15 cellular contexts compared by ENCODE assay signal in the genomic region with DNA sequence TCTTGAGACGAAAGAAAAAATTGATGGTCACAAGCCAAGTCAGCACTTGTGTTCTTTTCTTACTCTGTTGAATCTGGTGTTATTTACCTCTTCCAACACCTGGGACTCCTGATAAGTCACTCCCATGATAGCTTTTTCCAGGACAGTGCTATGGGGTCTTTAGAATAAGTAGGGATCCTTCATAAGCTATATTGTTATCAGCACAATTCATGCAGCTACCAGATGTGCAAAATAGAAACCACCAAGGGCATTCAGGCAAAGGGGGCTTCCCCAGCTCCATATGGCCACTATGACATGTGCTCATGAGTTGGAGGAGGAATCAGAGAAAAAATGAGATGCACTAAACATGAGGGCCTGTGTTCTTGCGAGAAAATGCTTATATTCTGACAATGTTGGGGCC. TPM values are rescaled to one million over a fixed set of nuclear protein-coding genes. Genes with fewer than 3 reads are reported as not detected.
DNase-seq lines count a peak whose midpoint lies in the region; ATAC-seq, FAIRE-seq and TF ChIP-seq lines count a peak whose summit lies in the region.
"Had no signal": no experiment of that assay in that cellular context is flagged by ENCODE, and none has a peak within 500 bp of the region (broad histone marks: within the 10 kb centered on the region; RNA-seq: fewer than 3 reads in every experiment).

No MANE protein-coding gene starts in this region.

- H3K4me3 Mint-ChIP-seq in central memory CD8-positive, alpha-beta T cell, result peak overlapping the region; percentile 55

- H3K4me3 ChIP-seq in BLaER1 (no peak overlapping the region), Peyer's patch (no peak overlapping the region)
- H3K4me3 ChIP-seq: GM23248, left lung had no signal

- no peaks in the 10 kb centered on the region for H3K27me3 Mint-ChIP-seq in central memory CD8-positive, alpha-beta T cell

- ATAC-seq in central memory CD8-positive, alpha-beta T cell (replicated peaks; ENCODE audit: extremely low read depth, poor library complexity, severe bottlenecking), result no peak
- ATAC-seq: left lung had no signal

- peaks cover 81% of the 10 kb centered on the region for H3K4me1 Mint-ChIP-seq in central memory CD8-positive, alpha-beta T cell

- H3K36me3 Mint-ChIP-seq in central memory CD8-positive, alpha-beta T cell (ENCODE audit: insufficient read depth), result peaks cover 17% of the 10 kb centered on the region

- H3K36me3 ChIP-seq in BLaER1 (no peaks in the 10 kb centered on the region), Peyer's patch (no peaks in the 10 kb centered on the region)
- H3K36me3 ChIP-seq: brain microvascular endothelial cell, left lung had no signal

- H3K9me3 ChIP-seq in BLaER1 (peaks cover 9% of the 10 kb centered on the region; the same call in 1 of the 2 replicates), Peyer's patch (no peaks in the 10 kb centered on the region)
- H3K9me3 ChIP-seq: left lung had no signal

- H3K27ac Mint-ChIP-seq in central memory CD8-positive, alpha-beta T cell (ENCODE audit: low read depth), result peak overlapping the region; percentile 97

- no peak overlapping the region for H3K9ac ChIP-seq in BLaER1
- H3K9ac ChIP-seq: GM23248 had no signal

- H3K4me1 ChIP-seq in BLaER1 (peaks cover 66% of the 10 kb centered on the region), Peyer's patch (peaks cover 0 to 15% (median 10%) of the 10 kb centered on the region in 4 donors)
- H3K4me1 ChIP-seq: left lung had no signal

- H3K27ac ChIP-seq in BLaER1 (peak overlapping the region; percentile 19; the same call in 1 of the 2 replicates), Peyer's patch (peak overlapping the region in 3 of 4 donors; percentile 13 to 68 (median 59))
- H3K27ac ChIP-seq: brain microvascular endothelial cell, GM23248 had no signal

- H3K9me3 Mint-ChIP-seq in central memory CD8-positive, alpha-beta T cell, result peaks cover 16% of the 10 kb centered on the region

- no peaks in the 10 kb centered on the region for H4K20me1 ChIP-seq in BLaER1

- no peak for TF ChIP-seq CTCF in Peyer's patch (IDR thresholded peaks at IDR 0.05)

- DNase-seq in GM18507 (ENCODE audit: extremely low spot score, insufficient read length, low read depth) (no peak), Peyer's patch (no peak), NCI-H2196 (lab: John Stamatoyannopoulos, UW; ENCODE audit: unreplicated experiment) (no peak), NCI-H748 treated with DMSO at 0.1 percent for 48 hours (lab: John Stamatoyannopoulos, UW) (no peak), NCI-H1436 (lab: John Stamatoyannopoulos, UW) (no peak), DMS114 treated with DMSO at 0.1 percent for 48 hours (lab: John Stamatoyannopoulos, UW; ENCODE audit: unreplicated experiment) (no peak)
- DNase-seq in central memory CD8-positive, alpha-beta T cell (ENCODE audit: low spot score in 2 of 2), result no peak
- DNase-seq: AML-193, brain microvascular endothelial cell, GM23248, head of caudate nucleus, left lung, NCI-H2081 treated with DMSO at 0.1 percent for 48 hours had no signal

- H3K27me3 ChIP-seq in BLaER1, result no peaks in the 10 kb centered on the region
- no peaks in the 10 kb centered on the region for H3K27me3 ChIP-seq in Peyer's patch

- peak; percentile 90 for FAIRE-seq in GM18507 (lab: Jason Lieb, UNC)
- FAIRE-seq: endothelial cell of umbilical vein had no signal

- TF ChIP-seq POLR2A in Peyer's patch (IDR thresholded peaks at IDR 0.05), result no peak

- H3K4me2 ChIP-seq in BLaER1, result peak overlapping the region; percentile 86

RNA-seq across cellular contexts. Expression of gene SKAP1, which starts 9.5 kb away (rescaled TPM):
- 10 to 100 TPM in 1 of 4 donors, 1 to 10 TPM in 3; 3.1 to 17.3 (median 6.5) TPM for total RNA-seq in Peyer's patch
- total RNA-seq: GM23248 had no signal
